In genomic region chr7:102186306-102186705, GRCh38 we compare ENCODE assay signal across 32 cellular contexts.
"Had no signal": no experiment of that assay in that cellular context is flagged by ENCODE, and none has a peak within 500 bp of the region (broad histone marks: within the 10 kb centered on the region; RNA-seq: fewer than 3 reads in every experiment).

No MANE protein-coding gene starts in this region.

- H3K4me3 Mint-ChIP-seq: activated CD4-positive, alpha-beta memory T cell treated with anti-CD3 and anti-CD28 coated beads for 36 hours; activated CD4-positive, alpha-beta T cell treated with anti-CD3 and anti-CD28 coated beads for 36 hours; activated CD4-positive, alpha-beta T cell treated with anti-CD3 and anti-CD28 coated beads, Interleukin-2, amount 10 ng/mL, durations not matched to agents 24 days and 14 days; activated CD8-positive, alpha-beta memory T cell treated with anti-CD3 and anti-CD28 coated beads, Interleukin-2, amount 10 ng/mL, durations not matched to agents 7 days and 5 days; activated CD8-positive, alpha-beta T cell treated with anti-CD3 and anti-CD28 coated beads, Interleukin-2, amount 10 ng/mL, durations not matched to agents 7 days and 5 days; activated naive CD4-positive, alpha-beta T cell treated with anti-CD3 and anti-CD28 coated beads, Interleukin-2, amount 10 ng/mL, durations not matched to agents 7 days and 5 days; activated naive CD8-positive, alpha-beta T cell treated with anti-CD3 and anti-CD28 coated beads, Interleukin-2, amount 10 ng/mL, durations not matched to agents 7 days and 5 days; activated T-cell treated with anti-CD3 and anti-CD28 coated beads, Interleukin-2, amount 50 U/mL, for 72 hours; brain; dendritic cell treated with granulocyte-macrophage colony-stimulating factor and Interleukin-4, amounts not matched to agents 40 ng/mL and 50 ng/mL, for 4 days had no signal

- H3K27ac Mint-ChIP-seq: activated CD4-positive, alpha-beta memory T cell treated with anti-CD3 and anti-CD28 coated beads for 36 hours; activated CD4-positive, alpha-beta T cell treated with anti-CD3 and anti-CD28 coated beads for 36 hours; activated CD4-positive, alpha-beta T cell treated with anti-CD3 and anti-CD28 coated beads, Interleukin-2, amount 10 ng/mL, durations not matched to agents 24 days and 14 days; activated CD8-positive, alpha-beta memory T cell treated with anti-CD3 and anti-CD28 coated beads, Interleukin-2, amount 10 ng/mL, durations not matched to agents 7 days and 5 days; activated CD8-positive, alpha-beta T cell treated with anti-CD3 and anti-CD28 coated beads, Interleukin-2, amount 10 ng/mL, durations not matched to agents 7 days and 5 days; activated naive CD4-positive, alpha-beta T cell treated with anti-CD3 and anti-CD28 coated beads, Interleukin-2, amount 10 ng/mL, durations not matched to agents 7 days and 5 days; activated naive CD8-positive, alpha-beta T cell treated with anti-CD3 and anti-CD28 coated beads, Interleukin-2, amount 10 ng/mL, durations not matched to agents 7 days and 5 days; activated T-cell treated with anti-CD3 and anti-CD28 coated beads, Interleukin-2, amount 50 U/mL, for 72 hours; brain; dendritic cell treated with granulocyte-macrophage colony-stimulating factor and Interleukin-4, amounts not matched to agents 40 ng/mL and 50 ng/mL, for 4 days had no signal

- H3K27ac ChIP-seq: ascending aorta, breast epithelium, cardiac muscle cell, colonic mucosa, esophagus muscularis mucosa, gastroesophageal sphincter, heart right ventricle, hepatocyte had no signal

- H3K36me3 Mint-ChIP-seq: activated CD8-positive, alpha-beta memory T cell treated with anti-CD3 and anti-CD28 coated beads, Interleukin-2, amount 10 ng/mL, durations not matched to agents 7 days and 5 days; activated naive CD4-positive, alpha-beta T cell treated with anti-CD3 and anti-CD28 coated beads, Interleukin-2, amount 10 ng/mL, durations not matched to agents 7 days and 5 days; activated naive CD4-positive, alpha-beta T cell treated with anti-CD3 and anti-CD28 coated beads, Interleukin-2, amount 50 U/mL, for 72 hours; activated naive CD8-positive, alpha-beta T cell treated with anti-CD3 and anti-CD28 coated beads, Interleukin-2, amount 10 ng/mL, durations not matched to agents 7 days and 5 days had no signal

- H3K27me3 Mint-ChIP-seq: activated CD4-positive, alpha-beta memory T cell treated with anti-CD3 and anti-CD28 coated beads for 36 hours; activated CD4-positive, alpha-beta T cell treated with anti-CD3 and anti-CD28 coated beads for 36 hours; activated CD4-positive, alpha-beta T cell treated with anti-CD3 and anti-CD28 coated beads, Interleukin-2, amount 10 ng/mL, durations not matched to agents 24 days and 14 days; activated CD8-positive, alpha-beta memory T cell treated with anti-CD3 and anti-CD28 coated beads, Interleukin-2, amount 10 ng/mL, durations not matched to agents 7 days and 5 days; activated naive CD4-positive, alpha-beta T cell treated with anti-CD3 and anti-CD28 coated beads, Interleukin-2, amount 10 ng/mL, durations not matched to agents 7 days and 5 days; activated naive CD8-positive, alpha-beta T cell treated with anti-CD3 and anti-CD28 coated beads, Interleukin-2, amount 10 ng/mL, durations not matched to agents 7 days and 5 days; brain; dendritic cell treated with granulocyte-macrophage colony-stimulating factor and Interleukin-4, amounts not matched to agents 40 ng/mL and 50 ng/mL, for 4 days had no signal

- H3K27me3 ChIP-seq: ascending aorta, breast epithelium, cardiac muscle cell, colonic mucosa, esophagus muscularis mucosa, gastroesophageal sphincter, heart right ventricle, hepatocyte had no signal

- H2AFZ ChIP-seq: hepatocyte had no signal

- H3K4me1 Mint-ChIP-seq: activated CD4-positive, alpha-beta T cell treated with anti-CD3 and anti-CD28 coated beads for 36 hours; activated CD8-positive, alpha-beta memory T cell treated with anti-CD3 and anti-CD28 coated beads, Interleukin-2, amount 10 ng/mL, durations not matched to agents 7 days and 5 days had no signal

- H3K4me3 ChIP-seq: ascending aorta, breast epithelium, cardiac muscle cell, colonic mucosa, esophagus muscularis mucosa, gastroesophageal sphincter, heart right ventricle, hepatocyte had no signal

- H3K36me3 ChIP-seq: breast epithelium, colonic mucosa had no signal

- H3K79me2 ChIP-seq: hepatocyte had no signal

- H3K9me3 ChIP-seq: ascending aorta, breast epithelium, colonic mucosa, esophagus muscularis mucosa, gastroesophageal sphincter, heart right ventricle had no signal

- DNase-seq: activated CD4-positive, alpha-beta memory T cell treated with anti-CD3 and anti-CD28 coated beads for 36 hours; activated CD4-positive, alpha-beta T cell treated with anti-CD3 and anti-CD28 coated beads for 36 hours; activated CD4-positive, alpha-beta T cell treated with anti-CD3 and anti-CD28 coated beads, Interleukin-2, amount 10 ng/mL, durations not matched to agents 24 days and 14 days; activated CD4-positive, CD25-positive, alpha-beta regulatory T cell; activated CD4-positive, CD25-positive, alpha-beta regulatory T cell treated with anti-CD3 and anti-CD28 coated beads, Interleukin-2, amount 50 U/mL, for 72 hours; activated CD8-positive, alpha-beta memory T cell treated with anti-CD3 and anti-CD28 coated beads, Interleukin-2, amount 10 ng/mL, durations not matched to agents 7 days and 5 days; activated CD8-positive, alpha-beta memory T cell treated with anti-CD3 and anti-CD28 coated beads, Interleukin-2, amount 50 U/mL, for 4 hours; activated CD8-positive, alpha-beta T cell treated with anti-CD3 and anti-CD28 coated beads, Interleukin-2, amount 10 ng/mL, durations not matched to agents 7 days and 5 days; activated gamma-delta T cell; activated naive CD4-positive, alpha-beta T cell; activated naive CD4-positive, alpha-beta T cell treated with anti-CD3 and anti-CD28 coated beads, Interleukin-2, amount 10 ng/mL, durations not matched to agents 7 days and 5 days; activated naive CD8-positive, alpha-beta T cell treated with anti-CD3 and anti-CD28 coated beads, Interleukin-2, amount 10 ng/mL, durations not matched to agents 7 days and 5 days; activated T-cell treated with anti-CD3 and anti-CD28 coated beads, Interleukin-2, amount 50 U/mL, for 1 hour; activated T-cell treated with anti-CD3 and anti-CD28 coated beads, Interleukin-2, amount 50 U/mL, for 72 hours; central memory CD4-positive, alpha-beta T cell; cerebellar nuclear complex; colonic mucosa; effector CD4-positive, alpha-beta T cell; erythroblast; foreskin melanocyte; heart right ventricle; T-helper 1 cell; T-helper 2 cell had no signal

- H3K9me3 Mint-ChIP-seq: activated CD4-positive, alpha-beta memory T cell treated with anti-CD3 and anti-CD28 coated beads for 36 hours; activated CD4-positive, alpha-beta T cell treated with anti-CD3 and anti-CD28 coated beads, Interleukin-2, amount 10 ng/mL, durations not matched to agents 24 days and 14 days; activated naive CD4-positive, alpha-beta T cell treated with anti-CD3 and anti-CD28 coated beads, Interleukin-2, amount 10 ng/mL, durations not matched to agents 7 days and 5 days; activated naive CD4-positive, alpha-beta T cell treated with anti-CD3 and anti-CD28 coated beads, Interleukin-2, amount 50 U/mL, for 72 hours; activated naive CD8-positive, alpha-beta T cell treated with anti-CD3 and anti-CD28 coated beads, Interleukin-2, amount 10 ng/mL, durations not matched to agents 7 days and 5 days; activated T-cell treated with anti-CD3 and anti-CD28 coated beads, Interleukin-2, amount 50 U/mL, for 72 hours; brain; dendritic cell treated with granulocyte-macrophage colony-stimulating factor and Interleukin-4, amounts not matched to agents 40 ng/mL and 50 ng/mL, for 4 days had no signal

- H3K4me1 ChIP-seq: ascending aorta, breast epithelium, colonic mucosa, gastroesophageal sphincter had no signal

- H3K4me2 ChIP-seq: hepatocyte had no signal
